8 cellular contexts compared by ENCODE assay signal in genomic region chr9:120792898-120793765, GRCh38. TPM values are rescaled to one million over a fixed set of nuclear protein-coding genes. Genes with fewer than 3 reads are reported as not detected.
DNase-seq lines count a peak whose midpoint lies in the region; ATAC-seq, FAIRE-seq and TF ChIP-seq lines count a peak whose summit lies in the region.

A gene with protein sequence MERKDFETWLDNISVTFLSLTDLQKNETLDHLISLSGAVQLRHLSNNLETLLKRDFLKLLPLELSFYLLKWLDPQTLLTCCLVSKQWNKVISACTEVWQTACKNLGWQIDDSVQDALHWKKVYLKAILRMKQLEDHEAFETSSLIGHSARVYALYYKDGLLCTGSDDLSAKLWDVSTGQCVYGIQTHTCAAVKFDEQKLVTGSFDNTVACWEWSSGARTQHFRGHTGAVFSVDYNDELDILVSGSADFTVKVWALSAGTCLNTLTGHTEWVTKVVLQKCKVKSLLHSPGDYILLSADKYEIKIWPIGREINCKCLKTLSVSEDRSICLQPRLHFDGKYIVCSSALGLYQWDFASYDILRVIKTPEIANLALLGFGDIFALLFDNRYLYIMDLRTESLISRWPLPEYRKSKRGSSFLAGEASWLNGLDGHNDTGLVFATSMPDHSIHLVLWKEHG (minus strand): TSS chr9:120793416. CDS start chr9:120788258, 5,158 bp downstream.

- FAIRE-seq in RCC 7860 (lab: Jason Lieb, UNC) = no peak

- H3K36me3 Mint-ChIP-seq in activated T-cell treated with anti-CD3 and anti-CD28 coated beads, Interleukin-2, amount 50 U/mL, for 72 hours (ENCODE audit: insufficient read depth in 2 of 2) = peaks cover 2 to 10% of the 10 kb centered on the region in 2 donors

- H3K9me3 Mint-ChIP-seq in activated T-cell treated with anti-CD3 and anti-CD28 coated beads, Interleukin-2, amount 50 U/mL, for 72 hours = no peaks in the 10 kb centered on the region

- no peaks in the 10 kb centered on the region for H3K27me3 Mint-ChIP-seq in activated T-cell treated with anti-CD3 and anti-CD28 coated beads, Interleukin-2, amount 50 U/mL, for 72 hours (ENCODE audit: low read depth)

- H3K4me1 Mint-ChIP-seq in activated T-cell treated with anti-CD3 and anti-CD28 coated beads, Interleukin-2, amount 50 U/mL, for 72 hours (ENCODE audit: low read depth) = peaks cover 54% of the 10 kb centered on the region

- DNase-seq in DMS153 treated with DMSO at 0.1 percent for 48 hours (lab: John Stamatoyannopoulos, UW; ENCODE audit: unreplicated experiment) (peak; percentile 72), RCC 7860 (ENCODE audit: low spot score) (peak; percentile 74), esophagus muscularis mucosa (ENCODE audit: extremely low spot score) (peak; percentile 95)
- peak; percentile 82 for DNase-seq in Jurkat, Clone E6-1 (ENCODE audit: low read depth, low spot score)
- peak; percentile 92 to 95 for DNase-seq in activated T-cell treated with anti-CD3 and anti-CD28 coated beads, Interleukin-2, amount 50 U/mL, for 72 hours
- DNase-seq in stimulated activated CD8-positive, alpha-beta memory T cell treated with anti-CD3 and anti-CD28 coated beads, Interleukin-7, amount 100 ng/mL, for 24 hours (ENCODE audit: low read depth) = peak; percentile 80

- no peaks in the 10 kb centered on the region for H3K9me3 ChIP-seq in esophagus muscularis mucosa
- H3K9me3 ChIP-seq in muscle layer of duodenum (ENCODE audit: control insufficient read depth in 1 of 2, low read length in 2 of 2) = no peaks in the 10 kb centered on the region

- ATAC-seq in GM21619 (IDR thresholded peaks at IDR 0.05; ENCODE audit: unreplicated experiment) = peak; percentile 92
- ATAC-seq in activated T-cell treated with anti-CD3 and anti-CD28 coated beads, Interleukin-2, amount 50 U/mL, for 72 hours (replicated peaks in 1 of 2) = peak; percentile 98

- peak within 1 kb of the TSS; percentile 90 to 95 (median 91) for H3K27ac ChIP-seq in esophagus muscularis mucosa (replicated peaks in 1 of 4)
- H3K27ac ChIP-seq in muscle layer of duodenum (ENCODE audit: low read length) = peak within 1 kb of the TSS; percentile 97

- H3K27ac Mint-ChIP-seq in activated T-cell treated with anti-CD3 and anti-CD28 coated beads, Interleukin-2, amount 50 U/mL, for 72 hours = peak within 1 kb of the TSS; percentile 99

- H3K27me3 ChIP-seq in esophagus muscularis mucosa = no peaks in the 10 kb centered on the region
- no peaks in the 10 kb centered on the region for H3K27me3 ChIP-seq in muscle layer of duodenum (ENCODE audit: low read depth, low read length)

- intact Hi-C loops in esophagus muscularis mucosa (cut with DNase I) = loop anchor here (5.0 kb wide), 1 partner anchor 76 kb away; no protein-coding TSS in a partner anchor

- peaks cover 0 to 13% (median 5%) of the 10 kb centered on the region in 4 donors for H3K36me3 ChIP-seq in esophagus muscularis mucosa
- peaks cover 2 to 6% of the 10 kb centered on the region in 2 donors for H3K36me3 ChIP-seq in muscle layer of duodenum (ENCODE audit: control insufficient read depth in 1 of 2, insufficient read depth in 2 of 2, low read length in 2 of 2)

- H3K4me1 ChIP-seq in esophagus muscularis mucosa (peaks cover 30 to 48% (median 40%) of the 10 kb centered on the region in 4 donors), muscle layer of duodenum (ENCODE audit: control insufficient read depth in 1 of 2, insufficient read depth in 2 of 2, low read length in 2 of 2) (peaks cover 15 to 19% of the 10 kb centered on the region in 2 donors)

- no peak for TF ChIP-seq CTCF in esophagus muscularis mucosa (IDR thresholded peaks at IDR 0.05)

- WGBS in esophagus muscularis mucosa = under 1% methylated on average over 53 of the region's 72 CpGs

- TF ChIP-seq EP300 in esophagus muscularis mucosa (IDR thresholded peaks at IDR 0.05) = no peak

- peak within 1 kb of the TSS; percentile 96 for H3K4me3 ChIP-seq in Jurkat, Clone E6-1 (ENCODE audit: low read length)
- H3K4me3 ChIP-seq in esophagus muscularis mucosa (peak within 1 kb of the TSS; percentile 82 to 98 (median 94)), muscle layer of duodenum (ENCODE audit: low read depth in 1 of 2, low read length in 2 of 2) (peak within 1 kb of the TSS; percentile 90 to 100)

- peak; percentile 79 for TF ChIP-seq POLR2A in esophagus muscularis mucosa (IDR thresholded peaks at IDR 0.05; ENCODE audit: low read depth)

- peak within 1 kb of the TSS; percentile 84 to 96 for H3K4me3 Mint-ChIP-seq in activated T-cell treated with anti-CD3 and anti-CD28 coated beads, Interleukin-2, amount 50 U/mL, for 72 hours

RNA-seq across cellular contexts. Expression of the gene that starts here (rescaled TPM):
- polyA plus RNA-seq in Jurkat, Clone E6-1 (2012; ENCODE audit: insufficient read depth, insufficient read length) = 43.2 TPM
- total RNA-seq in activated T-cell treated with anti-CD3 and anti-CD28 coated beads, Interleukin-2, amount 50 U/mL, for 72 hours = 10 to 100 TPM; 72.6 to 78.5 TPM
- total RNA-seq in esophagus muscularis mucosa = 10 to 100 TPM; 36.9 to 55.9 (median 53.2) TPM

Comparison
In these comparisons a context has a peak if more than half of its experiments do, and no peak if none do; other contexts are left out.
1. Peak in every context shown above with its lines: DNase-seq, ATAC-seq, H3K4me3 ChIP-seq and H3K27ac ChIP-seq.